8 cellular contexts compared by ENCODE assay signal in genomic region chr6:143677891-143678737, GRCh38. TPM values are rescaled to one million over a fixed set of nuclear protein-coding genes. Genes with fewer than 3 reads are reported as not detected.
DNase-seq lines count a peak whose midpoint lies in the region; ATAC-seq and TF ChIP-seq lines count a peak whose summit lies in the region.

Gene PHACTR2 (plus strand): TSS chr6:143677965. CDS start chr6:143678164, 199 bp downstream.

- no peaks in the 10 kb centered on the region for H3K27me3 ChIP-seq in CD4-positive, alpha-beta T cell (ENCODE audit: control insufficient read depth, insufficient read depth, low read length)
- no peaks in the 10 kb centered on the region for H3K27me3 ChIP-seq in thoracic aorta (replicated peaks; ENCODE audit: insufficient read depth)

- intact Hi-C loops in CD4-positive, alpha-beta T cell (cut with DNase I, micrococcal nuclease), result no loop called here
- intact Hi-C loops in Right ventricle myocardium inferior (cut with DNase I), result loop anchor here (1.0 to 5.0 kb wide), 6 partner anchors 19 to 539 kb away; partner anchors contain the start of genes LTV1 and PLAGL1

- peaks cover 3% of the 10 kb centered on the region for H3K9me3 Mint-ChIP-seq in CD4-positive, alpha-beta T cell

- ATAC-seq in CD4-positive, alpha-beta T cell (ENCODE audit: poor library complexity), result peak; percentile 84
- ATAC-seq in HG03159 (IDR thresholded peaks at IDR 0.05; ENCODE audit: unreplicated experiment), result peak; percentile 60
- peak; percentile 92 for ATAC-seq in Right ventricle myocardium inferior
- ATAC-seq in thoracic aorta (ENCODE audit: insufficient number of reproducible peaks, low FRiP score, low read depth), result peak; percentile 80
- no peak for ATAC-seq in HG03175 (IDR thresholded peaks at IDR 0.05; ENCODE audit: unreplicated experiment)

- DNase-seq in CD4-positive, alpha-beta T cell, result peak; percentile 0 to 47 (median 28)
- DNase-seq in SW480 (ENCODE audit: low spot score) (peak; percentile 55), Right ventricle myocardium inferior (ENCODE audit: missing footprints) (peak; percentile 89), occipital lobe (lab: John Stamatoyannopoulos, UW) (peak; percentile 51), thoracic aorta (ENCODE audit: low spot score) (peak; percentile 64)

- H3K4me1 ChIP-seq in thoracic aorta (ENCODE audit: control insufficient read depth in 1 of 2, low read depth in 2 of 2), result peaks cover 29 to 56% of the 10 kb centered on the region in 2 donors

- peak within 1 kb of the TSS; percentile 70 for H3K27ac Mint-ChIP-seq in CD4-positive, alpha-beta T cell

- H3K36me3 ChIP-seq in thoracic aorta, result no peaks in the 10 kb centered on the region

- TF ChIP-seq CTCF in CD4-positive, alpha-beta T cell (IDR thresholded peaks at IDR 0.05), result no peak
- TF ChIP-seq CTCF in thoracic aorta (IDR thresholded peaks at IDR 0.05), result no peak

- H3K27ac ChIP-seq in CD4-positive, alpha-beta T cell (ENCODE audit: low read depth, low read length), result no peak within 1 kb of the TSS
- peak within 1 kb of the TSS; percentile 23 for H3K27ac ChIP-seq in adipose tissue (ENCODE audit: low read depth, low read length)
- peak within 1 kb of the TSS; percentile 96 to 98 for H3K27ac ChIP-seq in thoracic aorta

- WGBS in adipose tissue, 3 donors, result 0 to 2% (median 1%) methylated on average over 62 to 69 of the region's 69 CpGs

- POLR2A ChIA-PET in CD4-positive, alpha-beta T cell (lab: Charles Lee), result interaction anchor here (0.6 to 0.9 kb wide), 2 partner anchors 165 to 1035 kb away, joined by 3 read pairs; partner anchors contain the start of gene LTV1

- peak within 1 kb of the TSS; percentile 89 for H3K4me3 Mint-ChIP-seq in CD4-positive, alpha-beta T cell

- peak within 1 kb of the TSS; percentile 81 for H3K4me3 ChIP-seq in thoracic aorta

- H3K27me3 Mint-ChIP-seq in CD4-positive, alpha-beta T cell, result peaks cover 14% of the 10 kb centered on the region

- CTCF ChIA-PET in CD4-positive, alpha-beta T cell (lab: Charles Lee), result no interaction called here

- peaks cover 6% of the 10 kb centered on the region for H3K9me3 ChIP-seq in CD4-positive, alpha-beta T cell (ENCODE audit: control insufficient read depth, low read length)
- peaks cover 5% of the 10 kb centered on the region for H3K9me3 ChIP-seq in thoracic aorta

- H3K4me1 Mint-ChIP-seq in CD4-positive, alpha-beta T cell (ENCODE audit: low read depth), result peaks cover 43% of the 10 kb centered on the region

- H3K36me3 Mint-ChIP-seq in CD4-positive, alpha-beta T cell (ENCODE audit: low read depth), result no peaks in the 10 kb centered on the region

RNA-seq across cellular contexts. Expression of gene PHACTR2, which starts in this region (rescaled TPM):
- total RNA-seq in CD4-positive, alpha-beta T cell, result 10 to 100 TPM; 19.6 to 25.0 TPM
- polyA plus RNA-seq in adipose tissue, result 10 to 100 TPM in 1 of 3 donors, 1 to 10 TPM in 2; 1.6 to 11.6 (median 9.0) TPM
- total RNA-seq in Right ventricle myocardium inferior (75.9 TPM), occipital lobe (20.6 TPM), thoracic aorta (10 to 100 TPM; 68.5 to 87.7 TPM)

Comparison
In these comparisons a context has a peak if more than half of its experiments do, and no peak if none do; other contexts are left out.
1. DNase-seq: peak in every context shown above with its lines; median percentile 89 in Right ventricle myocardium inferior; 64 in thoracic aorta; 55 in SW480; 51 in occipital lobe; 28 in CD4-positive, alpha-beta T cell.